Comparison of ENCODE assay signal across 11 cellular contexts in the genomic region with DNA sequence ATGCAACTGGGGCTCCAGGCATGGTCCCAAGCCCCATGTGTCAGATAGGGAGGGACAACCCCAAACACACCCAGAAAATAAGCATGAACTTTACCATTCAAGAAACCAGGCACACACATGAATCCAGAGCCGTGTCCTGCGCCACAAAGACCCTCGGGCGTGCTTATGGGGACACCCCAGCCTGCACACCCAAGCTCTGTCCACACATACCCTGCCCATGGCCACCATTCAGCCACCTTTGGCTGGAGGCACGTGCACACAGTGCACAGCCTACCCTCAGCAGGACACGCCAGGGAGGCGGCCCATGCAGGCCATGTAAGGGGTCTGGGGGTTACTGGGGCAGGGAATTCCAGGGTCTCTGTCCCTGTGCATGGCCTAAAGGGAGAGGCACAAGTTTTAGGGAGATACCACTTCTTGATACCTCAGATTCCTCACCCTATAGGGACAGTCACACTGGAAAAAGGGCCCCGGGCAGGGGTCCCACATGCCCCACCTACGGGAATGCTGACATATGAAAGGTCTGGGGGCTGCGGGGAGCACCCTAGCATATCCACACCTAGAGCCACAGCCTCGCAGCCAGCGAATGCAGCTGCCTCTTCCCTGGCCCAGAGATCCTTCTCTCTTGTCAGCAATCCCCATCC. TPM values are rescaled to one million over a fixed set of nuclear protein-coding genes. Genes with fewer than 3 reads are reported as not detected.
DNase-seq lines count a peak whose midpoint lies in the region; ATAC-seq, FAIRE-seq and TF ChIP-seq lines count a peak whose summit lies in the region.
"Had no signal": no experiment of that assay in that cellular context is flagged by ENCODE, and none has a peak within 500 bp of the region (broad histone marks: within the 10 kb centered on the region; RNA-seq: fewer than 3 reads in every experiment).

No MANE protein-coding gene starts in this region.

- TF ChIP-seq CTCF in AG04450 (IDR thresholded peaks at IDR 0.05; ENCODE audit: low read depth, low read length) (no peak), ascending aorta (IDR thresholded peaks at IDR 0.05) (no peak), heart right ventricle (IDR thresholded peaks at IDR 0.05) (no peak)

- POLR2A ChIA-PET in AG04450 (lab: Yijun Ruan, JAX) = interaction anchor here (0.8 to 1.1 kb wide), 10 partner anchors 10 to 55 kb away, joined by 3 to 29 read pairs (median 4); partner anchors contain the start of gene PACSIN2

- peaks cover 33 to 80% of the 10 kb centered on the region in 2 donors for H3K4me1 ChIP-seq in ascending aorta
- peaks cover 3 to 80% (median 54%) of the 10 kb centered on the region in 9 donors for H3K4me1 ChIP-seq in heart right ventricle

- 91% methylated on average over 12 of the region's 12 CpGs for WGBS in heart right ventricle, 2 donors

- ATAC-seq in heart right ventricle (peak in 6 of 8 donors; percentile 2 to 57 (median 11)), sciatic nerve (peak; percentile 18), GM18520 (IDR thresholded peaks at IDR 0.05; ENCODE audit: unreplicated experiment) (no peak)

- no peak for DNase-seq in AG04450 (ENCODE audit: low read depth, low spot score)
- DNase-seq in ascending aorta (ENCODE audit: low spot score in 2 of 2) = peak in 1 of 2 donors; percentile 62
- DNase-seq in heart right ventricle = no peak
- no peak for DNase-seq in sciatic nerve (ENCODE audit: low spot score)
- DNase-seq in AML-193 (lab: John Stamatoyannopoulos, UW) = no peak
- DNase-seq in GM19239 (ENCODE audit: insufficient read length, low spot score) = no peak
- DNase-seq in mucosa of gallbladder (ENCODE audit: low spot score) = no peak
- DNase-seq: activated B cell treated with CpG ODN at 0.5 μM for 24 hours, glutamatergic neuron had no signal

- H3K4me3 ChIP-seq in AG04450 (ENCODE audit: low read depth, low read length) (peak overlapping the region; percentile 55), ascending aorta (peak overlapping the region; percentile 51 to 64), heart right ventricle (peak overlapping the region in 3 of 10 donors; percentile 6 to 35 (median 23))
- H3K4me3 ChIP-seq: BLaER1 had no signal

- CTCF ChIA-PET in AG04450 (lab: Charles Lee) = interaction anchor here (0.6 kb wide), 1 partner anchor 22 kb away, joined by 3 read pairs; no protein-coding TSS in a partner anchor

- H3K36me3 ChIP-seq in ascending aorta = peaks cover 0 to 3% of the 10 kb centered on the region in 2 donors
- no peaks in the 10 kb centered on the region for H3K36me3 ChIP-seq in heart right ventricle

- H3K27ac ChIP-seq in AG04450 (ENCODE audit: low read depth, low read length) (peak overlapping the region; percentile 93), ascending aorta (peak overlapping the region; percentile 93), heart right ventricle (peak overlapping the region in 9 of 10 donors; percentile 46 to 91 (median 64))
- H3K27ac ChIP-seq: BLaER1 had no signal

- intact Hi-C loops in ascending aorta (cut with DNase I) = loop anchor here (2.0 to 10.0 kb wide), 3 partner anchors 20 to 350 kb away; partner anchors contain the start of genes ATP5MGL, CYB5R3 and PACSIN2
- intact Hi-C loops in heart right ventricle (cut with DNase I) = loop anchor here in 1 of 10 donors (10.0 kb wide), 1 partner anchor 60 kb away; no protein-coding TSS in a partner anchor
- intact Hi-C loops in sciatic nerve (cut with DNase I) = no loop called here

- FAIRE-seq in GM19239 (lab: Jason Lieb, UNC) = no peak

- H3K27me3 ChIP-seq in AG04450 (ENCODE audit: control insufficient read depth, insufficient read depth, low read length) (no peaks in the 10 kb centered on the region), ascending aorta (no peaks in the 10 kb centered on the region), heart right ventricle (no peaks in the 10 kb centered on the region)
- H3K27me3 ChIP-seq: BLaER1 had no signal

- H3K9me3 ChIP-seq in AG04450 (ENCODE audit: control insufficient read depth, insufficient read depth, low read length) (peaks cover 7% of the 10 kb centered on the region; the same call in 1 of the 2 replicates), ascending aorta (no peaks in the 10 kb centered on the region), heart right ventricle (peaks cover 0 to 10% (median 0%) of the 10 kb centered on the region in 11 donors)

RNA-seq across cellular contexts. Expression of gene PACSIN2, which starts 20.6 kb away (rescaled TPM):
- 59.6 and 60.2 TPM in 2 replicates for polyA plus RNA-seq in AG04450 (2011; rRNA removed)
- 27.0 and 32.7 TPM in 2 replicates for polyA minus RNA-seq in AG04450 (2011; rRNA and poly(A)+ RNA removed)
- 95.5 TPM for total RNA-seq in ascending aorta
- total RNA-seq in heart right ventricle = 10 to 100 TPM; 45.0 to 69.7 (median 57.8) TPM
- polyA plus RNA-seq in heart right ventricle = 10 to 100 TPM; 24.3 to 41.7 TPM
- total RNA-seq in sciatic nerve = 48.6 TPM
- total RNA-seq in mucosa of gallbladder = 182 TPM
